Comparison of ENCODE assay signal across 2 cellular contexts in genomic region chr4:182179105-182179504, GRCh38.
TF ChIP-seq lines count a peak whose summit lies in the region.

No MANE protein-coding gene starts in this region.

TF ChIP-seq in SK-N-SH, 30 proteins besides CTCF, POLR2A, EP300 and RAD21 (continued from another document):
- TF ChIP-seq USF1 (IDR thresholded peaks at IDR 0.05; ENCODE audit: borderline replicate concordance, low read depth), result no peak
- 0 out of 2 replicates have a peak, but pooled peaks have one; percentile 20 for TF ChIP-seq JUND (IDR thresholded peaks at IDR 0.05)
- TF ChIP-seq FOXM1 (IDR thresholded peaks at IDR 0.05; ENCODE audit: low read depth), result no peak
- TF ChIP-seq TCF12 (IDR thresholded peaks at IDR 0.05), result no peak
- TF ChIP-seq EZH2phosphoT487 (IDR thresholded peaks at IDR 0.05; ENCODE audit: borderline replicate concordance, low read depth), result no peak

TF ChIP-seq in HepG2, 621 proteins besides CTCF, POLR2A, EP300 and RAD21 (continued from another document):
- TF ChIP-seq ZNF639 (CRISPR knock-in tag; conservative IDR thresholded peaks at IDR 0.05), result no peak
